ENCODE assay signal across 8 cellular contexts in the genomic region with DNA sequence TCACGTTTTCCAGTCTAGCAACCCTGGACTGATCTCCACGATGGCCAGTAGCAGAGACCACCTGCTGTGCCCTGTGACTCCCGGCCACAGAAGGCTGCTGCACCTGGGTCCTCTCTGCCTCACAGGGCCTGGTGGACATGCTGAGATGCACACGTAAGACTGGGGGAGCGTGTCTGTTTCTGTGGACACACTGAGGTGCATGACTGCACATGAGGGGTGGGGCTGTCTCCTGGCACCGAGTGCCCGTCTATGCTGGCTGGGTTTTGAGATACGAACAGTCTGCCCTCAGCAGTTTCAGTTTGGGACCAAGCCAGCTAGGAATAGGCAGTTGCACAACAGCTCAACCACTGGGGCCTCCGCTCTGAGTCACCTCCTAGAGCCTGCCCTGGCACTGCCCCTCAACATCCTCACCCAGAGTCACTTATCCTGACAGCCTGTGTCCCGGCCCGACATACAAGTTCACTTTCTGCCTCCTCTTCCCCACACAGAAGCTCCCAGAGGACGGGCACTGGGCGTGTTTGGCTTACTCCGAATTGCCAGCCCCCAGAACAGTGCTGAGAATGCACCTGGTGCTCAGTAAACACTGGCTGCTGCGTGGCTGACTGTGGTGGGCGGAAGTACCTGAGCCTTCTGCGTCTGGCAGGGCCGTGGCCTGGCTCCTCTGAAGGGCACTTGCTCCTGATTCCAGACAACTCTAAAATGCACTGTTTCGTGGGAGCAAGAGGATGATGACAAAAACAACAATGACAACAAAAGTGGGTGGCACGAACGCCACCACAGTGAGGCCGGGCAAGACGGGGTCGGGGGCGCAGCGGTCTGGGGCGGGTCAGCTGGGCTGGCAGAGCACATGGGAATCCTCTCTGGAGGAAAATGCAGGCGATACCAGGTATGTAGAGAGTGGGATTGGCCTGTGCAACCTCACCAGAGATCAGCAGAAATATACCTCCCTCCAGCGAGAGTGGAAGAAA. TPM values are rescaled to one million over a fixed set of nuclear protein-coding genes. Genes with fewer than 3 reads are reported as not detected.
DNase-seq lines count a peak whose midpoint lies in the region; ATAC-seq lines count a peak whose summit lies in the region.

No MANE protein-coding gene starts in this region.

- peaks cover 29% of the 10 kb centered on the region for H3K27me3 Mint-ChIP-seq in activated CD4-positive, alpha-beta memory T cell treated with anti-CD3 and anti-CD28 coated beads for 36 hours

- H3K4me1 Mint-ChIP-seq in activated CD4-positive, alpha-beta memory T cell treated with anti-CD3 and anti-CD28 coated beads for 36 hours (ENCODE audit: low read depth) = no peaks in the 10 kb centered on the region

- peak; percentile 94 for ATAC-seq in left colon

- H3K9me3 Mint-ChIP-seq in activated CD4-positive, alpha-beta memory T cell treated with anti-CD3 and anti-CD28 coated beads for 36 hours = no peaks in the 10 kb centered on the region

- no peaks in the 10 kb centered on the region for H3K36me3 Mint-ChIP-seq in activated CD4-positive, alpha-beta memory T cell treated with anti-CD3 and anti-CD28 coated beads for 36 hours

- CTCF ChIA-PET in activated CD4-positive, alpha-beta memory T cell treated with anti-CD3 and anti-CD28 coated beads for 36 hours (lab: Charles Lee) = no interaction called here

- intact Hi-C loops in left colon (cut with DNase I, micrococcal nuclease) = no loop called here
- intact Hi-C loops in activated CD4-positive, alpha-beta memory T cell treated with anti-CD3 and anti-CD28 coated beads for 36 hours (cut with micrococcal nuclease) = no loop called here

- POLR2A ChIA-PET in activated CD4-positive, alpha-beta memory T cell treated with anti-CD3 and anti-CD28 coated beads for 36 hours (lab: Charles Lee) = no interaction called here

- no peak overlapping the region for H3K4me3 Mint-ChIP-seq in activated CD4-positive, alpha-beta memory T cell treated with anti-CD3 and anti-CD28 coated beads for 36 hours

- DNase-seq in AG08395 (ENCODE audit: low spot score) = peak; percentile 96
- DNase-seq in LHCN-M2 (ENCODE audit: low read depth) = peak; percentile 87
- peak; percentile 84 for DNase-seq in amniotic epithelial cell (ENCODE audit: low read depth)
- peak; percentile 48 to 79 for DNase-seq in left colon
- no peak for DNase-seq in activated CD4-positive, alpha-beta T cell treated with anti-CD3 and anti-CD28 coated beads for 1 hour
- DNase-seq in activated gamma-delta T cell treated with Interleukin-2 at 50 U/mL for 16 hours = no peak
- no peak for DNase-seq in middle frontal gyrus (ENCODE audit: extremely low spot score, low spot score)
- DNase-seq in activated CD4-positive, alpha-beta memory T cell treated with anti-CD3 and anti-CD28 coated beads for 36 hours = no peak

- no peak overlapping the region for H3K27ac Mint-ChIP-seq in activated CD4-positive, alpha-beta memory T cell treated with anti-CD3 and anti-CD28 coated beads for 36 hours

RNA-seq across cellular contexts. Expression of gene RNF212, which starts 30.9 kb away (rescaled TPM):
- not detected in 2 replicates for total RNA-seq in LHCN-M2 (2014; rRNA removed)
- polyA plus RNA-seq in LHCN-M2 (2012) = not detected
- total RNA-seq in left colon = 1 to 10 TPM; 1.6 to 2.9 TPM
- total RNA-seq in activated CD4-positive, alpha-beta memory T cell treated with anti-CD3 and anti-CD28 coated beads for 36 hours = 1 to 10 TPM in 1 of 2 experiments, under 1 TPM in 1; 0.87 to 1.4 TPM

Comparison
In these comparisons a context has a peak if more than half of its experiments do, and no peak if none do; other contexts are left out.
1. DNase-seq: peak in AG08395 (single experiment), LHCN-M2 (single experiment), amniotic epithelial cell (single experiment) and left colon (2 of 2); none in activated CD4-positive, alpha-beta T cell treated with anti-CD3 and anti-CD28 coated beads for 1 hour (single experiment), activated gamma-delta T cell treated with Interleukin-2 at 50 U/mL for 16 hours (single experiment), middle frontal gyrus (single experiment) and activated CD4-positive, alpha-beta memory T cell treated with anti-CD3 and anti-CD28 coated beads for 36 hours (single experiment).